18 cellular contexts compared by ENCODE assay signal in genomic region chr5:142650060-142650459, GRCh38. TPM values are rescaled to one million over a fixed set of nuclear protein-coding genes. Genes with fewer than 3 reads are reported as not detected.
"Had no signal": no experiment of that assay in that cellular context is flagged by ENCODE, and none has a peak within 500 bp of the region (broad histone marks: within the 10 kb centered on the region; RNA-seq: fewer than 3 reads in every experiment).

No MANE protein-coding gene starts in this region.

- DNase-seq: dermis blood vessel endothelial cell; dorsolateral prefrontal cortex; effector CD4-positive, alpha-beta T cell; effector memory CD4-positive, alpha-beta T cell; foreskin keratinocyte; heart right ventricle; hippocampal formation; left cardiac atrium; left lung; left ventricle myocardium superior; lower lobe of right lung; mesenchymal stem cell; mucosa of descending colon; naive B cell had no signal

- H3K27ac ChIP-seq: coronary artery, dorsolateral prefrontal cortex, esophagus muscularis mucosa, foreskin keratinocyte, gastroesophageal sphincter, heart right ventricle, left lung, lower lobe of right lung had no signal

- H3K36me3 ChIP-seq: esophagus muscularis mucosa, gastroesophageal sphincter, heart right ventricle, left lung, lower lobe of right lung had no signal

- ATAC-seq: foreskin keratinocyte, gastroesophageal sphincter, heart right ventricle, left cardiac atrium, left lung, left ventricle myocardium superior, lower lobe of right lung, mucosa of descending colon had no signal

- H3K27me3 ChIP-seq: dorsolateral prefrontal cortex, esophagus muscularis mucosa, foreskin keratinocyte, gastroesophageal sphincter, left lung had no signal

- H3K4me3 ChIP-seq: coronary artery, dorsolateral prefrontal cortex, esophagus muscularis mucosa, gastroesophageal sphincter, heart right ventricle, left lung, lower lobe of right lung, mucosa of descending colon had no signal

- H3K9me3 ChIP-seq: esophagus muscularis mucosa, gastroesophageal sphincter, heart right ventricle, left lung, lower lobe of right lung, mucosa of descending colon had no signal

- H3K4me1 ChIP-seq: foreskin keratinocyte, left lung had no signal

RNA-seq across cellular contexts. Expression of gene FGF1, which starts 35.8 kb away (rescaled TPM):
- total RNA-seq: endothelial cell of umbilical vein had no signal
- polyA plus RNA-seq: endothelial cell of umbilical vein had no signal
